In the genomic region with DNA sequence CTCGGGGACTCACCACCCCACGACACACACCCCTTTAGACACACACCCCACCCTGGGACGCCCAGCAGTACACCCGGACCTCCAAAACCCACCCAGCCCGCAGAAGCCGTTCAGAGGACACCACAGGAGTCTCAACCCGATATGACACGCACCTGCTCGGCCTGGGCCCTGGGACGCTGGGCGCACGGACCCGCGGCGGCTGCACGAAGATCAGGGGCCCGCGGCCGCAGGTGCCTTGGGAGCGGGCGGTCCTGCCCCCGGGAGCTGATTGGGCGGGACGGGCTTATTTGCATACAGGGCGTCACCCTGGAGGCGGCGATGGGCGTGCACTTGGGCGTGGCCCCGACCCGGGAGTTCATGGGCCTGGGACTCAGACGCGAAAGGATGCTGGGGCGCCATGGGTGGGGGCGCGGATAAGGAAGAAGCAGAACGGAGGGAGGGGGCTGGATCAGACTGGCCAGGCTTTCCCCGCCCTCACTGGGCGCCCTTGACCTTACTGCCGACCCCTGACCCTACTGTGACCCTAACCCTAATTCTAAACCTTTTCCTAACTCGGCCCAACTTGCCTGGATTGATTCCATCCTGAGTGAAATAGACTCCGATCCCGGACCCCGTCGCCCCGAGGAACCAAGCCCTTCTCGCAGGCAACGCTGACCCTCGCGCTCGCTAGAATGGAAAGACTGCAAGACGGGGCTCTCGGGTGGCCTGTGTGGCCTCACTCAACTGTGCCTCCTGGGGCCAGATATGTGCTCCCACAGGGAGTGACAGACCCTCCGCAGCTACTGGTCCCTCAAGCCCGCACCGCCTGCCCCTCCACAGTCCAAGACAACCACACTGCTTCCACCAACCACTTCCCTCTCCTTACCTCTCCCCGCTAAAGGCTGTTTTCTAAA, we compare ENCODE assay signal across 8 cellular contexts. TPM values are rescaled to one million over a fixed set of nuclear protein-coding genes. Genes with fewer than 3 reads are reported as not detected.
DNase-seq lines count a peak whose midpoint lies in the region; ATAC-seq and TF ChIP-seq lines count a peak whose summit lies in the region.

TSS of gene MEF2B (minus strand) at position 211 of the 893 bp plus-strand sequence. CDS start 19,528 bp downstream, outside the sequence.

- H3K27ac Mint-ChIP-seq in activated T-cell treated with anti-CD3 and anti-CD28 coated beads, Interleukin-2, amount 50 U/mL, for 72 hours: no peak within 1 kb of the TSS
- H3K27ac Mint-ChIP-seq in stimulated activated naive CD8-positive, alpha-beta T cell treated with anti-CD3 and anti-CD28 coated beads, Interleukin-15, amount 100 ng/mL, for 72 hours: peak within 1 kb of the TSS; percentile 8 to 87

- no peak for TF ChIP-seq EP300 in neural cell (conservative IDR thresholded peaks at IDR 0.05; ENCODE audit: poor library complexity, severe bottlenecking)

- H3F3A ChIP-seq in neural cell (ENCODE audit: insufficient read depth, low read length, poor library complexity, severe bottlenecking): no peaks in the 10 kb centered on the region

- H3K36me3 ChIP-seq in neural cell (ENCODE audit: insufficient read depth, low read length): no peaks in the 10 kb centered on the region

- H3K4me2 ChIP-seq in neural cell (ENCODE audit: low read length): no peak within 1 kb of the TSS

- no peaks in the 10 kb centered on the region for H3K27me3 Mint-ChIP-seq in activated T-cell treated with anti-CD3 and anti-CD28 coated beads, Interleukin-2, amount 50 U/mL, for 72 hours (ENCODE audit: low read depth)
- H3K27me3 Mint-ChIP-seq in stimulated activated naive CD8-positive, alpha-beta T cell treated with anti-CD3 and anti-CD28 coated beads, Interleukin-15, amount 100 ng/mL, for 72 hours: peaks cover 17% of the 10 kb centered on the region

- H3K9me2 ChIP-seq in neural cell (ENCODE audit: insufficient read depth, low read length): no peaks in the 10 kb centered on the region

- H3K79me2 ChIP-seq in neural cell (replicated peaks; ENCODE audit: insufficient read depth, low read length): no peaks in the 10 kb centered on the region

- no peak within 1 kb of the TSS for H3K27ac ChIP-seq in neural cell (ENCODE audit: low read length)

- H3K4me3 ChIP-seq in fibroblast of pulmonary artery (replicated peaks; ENCODE audit: low read depth, low read length) (no peak within 1 kb of the TSS), neural cell (ENCODE audit: low read length) (peak within 1 kb of the TSS; percentile 61)

- H2AFZ ChIP-seq in neural cell (ENCODE audit: low read depth, low read length): no peak within 1 kb of the TSS

- H3K27me3 ChIP-seq in neural cell (ENCODE audit: insufficient read depth, low read depth, low read length): peaks cover 14% of the 10 kb centered on the region

- no peak within 1 kb of the TSS for H3K9ac ChIP-seq in neural cell (ENCODE audit: low read length)

- H4K20me1 ChIP-seq in neural cell (ENCODE audit: insufficient read depth): no peaks in the 10 kb centered on the region

- ATAC-seq in GM19035 (IDR thresholded peaks at IDR 0.05; ENCODE audit: unreplicated experiment): peak; percentile 79
- peak; percentile 61 for ATAC-seq in HG03378 (IDR thresholded peaks at IDR 0.05; ENCODE audit: unreplicated experiment)
- ATAC-seq in activated T-cell treated with anti-CD3 and anti-CD28 coated beads, Interleukin-2, amount 50 U/mL, for 72 hours (replicated peaks in 1 of 2): peak; percentile 95 to 97
- peak; percentile 89 for ATAC-seq in stimulated activated naive CD8-positive, alpha-beta T cell treated with anti-CD3 and anti-CD28 coated beads, Interleukin-15, amount 100 ng/mL, for 72 hours

- TF ChIP-seq CTCF in fibroblast of pulmonary artery (IDR thresholded peaks at IDR 0.05; ENCODE audit: low read length, missing control alignments) (no peak), neural cell (IDR thresholded peaks at IDR 0.05; ENCODE audit: poor library complexity, severe bottlenecking) (no peak)

- peak within 1 kb of the TSS; percentile 57 to 64 for H3K4me3 Mint-ChIP-seq in activated T-cell treated with anti-CD3 and anti-CD28 coated beads, Interleukin-2, amount 50 U/mL, for 72 hours
- peak within 1 kb of the TSS; percentile 50 to 75 for H3K4me3 Mint-ChIP-seq in stimulated activated naive CD8-positive, alpha-beta T cell treated with anti-CD3 and anti-CD28 coated beads, Interleukin-15, amount 100 ng/mL, for 72 hours

- no peaks in the 10 kb centered on the region for H3K9me3 ChIP-seq in neural cell (ENCODE audit: low read length)

- no peaks in the 10 kb centered on the region for H3K36me3 Mint-ChIP-seq in activated T-cell treated with anti-CD3 and anti-CD28 coated beads, Interleukin-2, amount 50 U/mL, for 72 hours (ENCODE audit: insufficient read depth in 2 of 2)

- no peaks in the 10 kb centered on the region for H3K9me3 Mint-ChIP-seq in activated T-cell treated with anti-CD3 and anti-CD28 coated beads, Interleukin-2, amount 50 U/mL, for 72 hours
- H3K9me3 Mint-ChIP-seq in stimulated activated naive CD8-positive, alpha-beta T cell treated with anti-CD3 and anti-CD28 coated beads, Interleukin-15, amount 100 ng/mL, for 72 hours: no peaks in the 10 kb centered on the region

- TF ChIP-seq RAD21 in neural cell (conservative IDR thresholded peaks at IDR 0.05): no peak

- DNase-seq in Ammon's horn (ENCODE audit: low spot score) (peak; percentile 55), NOMO-1 treated with dmso at 0.1 percent for 144 hours (lab: John Stamatoyannopoulos, UW; ENCODE audit: unreplicated experiment) (peak; percentile 14), fibroblast of pulmonary artery (ENCODE audit: low read depth) (peak; percentile 44)
- peak; percentile 83 to 86 for DNase-seq in activated T-cell treated with anti-CD3 and anti-CD28 coated beads, Interleukin-2, amount 50 U/mL, for 72 hours
- DNase-seq in stimulated activated naive CD8-positive, alpha-beta T cell treated with anti-CD3 and anti-CD28 coated beads, Interleukin-15, amount 100 ng/mL, for 72 hours: peak; percentile 65 to 72

- peaks cover 13% of the 10 kb centered on the region for H3K4me1 Mint-ChIP-seq in activated T-cell treated with anti-CD3 and anti-CD28 coated beads, Interleukin-2, amount 50 U/mL, for 72 hours (ENCODE audit: low read depth)
- H3K4me1 Mint-ChIP-seq in stimulated activated naive CD8-positive, alpha-beta T cell treated with anti-CD3 and anti-CD28 coated beads, Interleukin-15, amount 100 ng/mL, for 72 hours: peaks cover 22% of the 10 kb centered on the region

TF ChIP-seq in neural cell, 6 proteins besides CTCF, POLR2A, EP300 and RAD21:
- no peak for TF ChIP-seq TAF1 (IDR thresholded peaks at IDR 0.05; ENCODE audit: low read depth)
- no peak for TF ChIP-seq MXI1 (conservative IDR thresholded peaks at IDR 0.05; ENCODE audit: poor library complexity, severe bottlenecking)
- no peak for TF ChIP-seq EZH2 (IDR thresholded peaks at IDR 0.05; ENCODE audit: borderline replicate concordance, insufficient read depth, low read length, poor library complexity, severe bottlenecking)

RNA-seq across cellular contexts. Expression of gene MEF2B, which starts in this region (rescaled TPM):
- total RNA-seq in activated T-cell treated with anti-CD3 and anti-CD28 coated beads, Interleukin-2, amount 50 U/mL, for 72 hours: 1 to 10 TPM; 2.1 to 6.4 TPM
- polyA plus RNA-seq in neural cell: 0.22 TPM in 1 of 2 replicates, not detected in the other
- polyA minus RNA-seq in neural cell: not detected in 2 replicates

Comparison
In these comparisons a context has a peak if more than half of its experiments do, and no peak if none do; other contexts are left out.
1. DNase-seq: peak in every context shown above with its lines; median percentile 84 in activated T-cell treated with anti-CD3 and anti-CD28 coated beads, Interleukin-2, amount 50 U/mL, for 72 hours; 68 in stimulated activated naive CD8-positive, alpha-beta T cell treated with anti-CD3 and anti-CD28 coated beads, Interleukin-15, amount 100 ng/mL, for 72 hours; 55 in Ammon's horn; 44 in fibroblast of pulmonary artery; 14 in NOMO-1 treated with dmso at 0.1 percent for 144 hours.